In genomic region chr17:79073016-79073705, GRCh38 we compare ENCODE assay signal across 1 cellular context.
TF ChIP-seq lines count a peak whose summit lies in the region.

No MANE protein-coding gene starts in this region.

TF ChIP-seq in HepG2, 621 proteins besides CTCF, POLR2A, EP300 and RAD21:
- TF ChIP-seq MAX (IDR thresholded peaks at IDR 0.05) (peak; percentile 28; the same call in 1 of the 2 replicates), KDM3A (CRISPR knock-in tag; IDR thresholded peaks at IDR 0.05; ENCODE audit: low read depth) (no peak), ZNF136 (CRISPR knock-in tag; IDR thresholded peaks at IDR 0.05; ENCODE audit: low read depth) (0 out of 2 replicates have a peak, but pooled peaks have one; percentile 3), PBX3 (CRISPR knock-in tag; IDR thresholded peaks at IDR 0.05; ENCODE audit: borderline replicate concordance) (no peak), ZSCAN21 (CRISPR knock-in tag; IDR thresholded peaks at IDR 0.05; ENCODE audit: borderline replicate concordance) (no peak), JARID2 (CRISPR knock-in tag; IDR thresholded peaks at IDR 0.05; ENCODE audit: insufficient replicate concordance) (peak; percentile 25), MED13 (CRISPR knock-in tag; IDR thresholded peaks at IDR 0.05) (no peak), ZNF782 (CRISPR knock-in tag; IDR thresholded peaks at IDR 0.05; ENCODE audit: borderline replicate concordance) (no peak), HIVEP1 (CRISPR knock-in tag; IDR thresholded peaks at IDR 0.05) (no peak)
- TF ChIP-seq, protein P1, sequence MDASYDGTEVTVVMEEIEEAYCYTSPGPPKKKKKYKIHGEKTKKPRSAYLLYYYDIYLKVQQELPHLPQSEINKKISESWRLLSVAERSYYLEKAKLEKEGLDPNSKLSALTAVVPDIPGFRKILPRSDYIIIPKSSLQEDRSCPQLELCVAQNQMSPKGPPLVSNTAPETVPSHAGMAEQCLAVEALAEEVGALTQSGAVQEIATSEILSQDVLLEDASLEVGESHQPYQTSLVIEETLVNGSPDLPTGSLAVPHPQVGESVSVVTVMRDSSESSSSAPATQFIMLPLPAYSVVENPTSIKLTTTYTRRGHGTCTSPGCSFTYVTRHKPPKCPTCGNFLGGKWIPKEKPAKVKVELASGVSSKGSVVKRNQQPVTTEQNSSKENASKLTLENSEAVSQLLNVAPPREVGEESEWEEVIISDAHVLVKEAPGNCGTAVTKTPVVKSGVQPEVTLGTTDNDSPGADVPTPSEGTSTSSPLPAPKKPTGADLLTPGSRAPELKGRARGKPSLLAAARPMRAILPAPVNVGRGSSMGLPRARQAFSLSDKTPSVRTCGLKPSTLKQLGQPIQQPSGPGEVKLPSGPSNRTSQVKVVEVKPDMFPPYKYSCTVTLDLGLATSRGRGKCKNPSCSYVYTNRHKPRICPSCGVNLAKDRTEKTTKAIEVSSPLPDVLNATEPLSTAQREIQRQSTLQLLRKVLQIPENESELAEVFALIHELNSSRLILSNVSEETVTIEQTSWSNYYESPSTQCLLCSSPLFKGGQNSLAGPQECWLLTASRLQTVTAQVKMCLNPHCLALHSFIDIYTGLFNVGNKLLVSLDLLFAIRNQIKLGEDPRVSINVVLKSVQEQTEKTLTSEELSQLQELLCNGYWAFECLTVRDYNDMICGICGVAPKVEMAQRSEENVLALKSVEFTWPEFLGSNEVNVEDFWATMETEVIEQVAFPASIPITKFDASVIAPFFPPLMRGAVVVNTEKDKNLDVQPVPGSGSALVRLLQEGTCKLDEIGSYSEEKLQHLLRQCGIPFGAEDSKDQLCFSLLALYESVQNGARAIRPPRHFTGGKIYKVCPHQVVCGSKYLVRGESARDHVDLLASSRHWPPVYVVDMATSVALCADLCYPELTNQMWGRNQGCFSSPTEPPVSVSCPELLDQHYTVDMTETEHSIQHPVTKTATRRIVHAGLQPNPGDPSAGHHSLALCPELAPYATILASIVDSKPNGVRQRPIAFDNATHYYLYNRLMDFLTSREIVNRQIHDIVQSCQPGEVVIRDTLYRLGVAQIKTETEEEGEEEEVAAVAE (CRISPR knock-in tag; IDR thresholded peaks at IDR 0.05; ENCODE audit: borderline replicate concordance): peak; percentile 41; the same call in 1 of the 2 replicates
TF ChIP-seq in HepG2: peak in this region for 4.
